ENCODE assay signal across 15 cellular contexts in the genomic region with DNA sequence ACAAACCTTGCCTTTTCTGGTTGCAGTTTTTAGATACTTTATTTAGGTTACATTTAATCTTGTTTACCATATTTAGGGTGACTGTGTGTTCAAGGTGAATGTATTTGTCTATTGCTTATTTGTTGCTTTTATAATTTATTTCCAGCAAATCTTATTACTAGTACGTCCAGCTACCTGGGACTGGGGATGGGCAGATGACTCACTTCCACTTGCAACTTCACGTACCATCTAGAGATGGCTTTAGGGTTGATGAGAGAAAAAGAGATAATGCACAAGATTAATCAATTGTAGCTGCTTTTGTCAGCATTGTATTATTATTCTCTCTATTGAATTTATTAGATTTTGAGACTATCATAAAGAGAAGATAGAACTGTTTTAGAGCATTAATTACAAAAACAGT. TPM values are rescaled to one million over a fixed set of nuclear protein-coding genes. Genes with fewer than 3 reads are reported as not detected.
DNase-seq lines count a peak whose midpoint lies in the region; FAIRE-seq and TF ChIP-seq lines count a peak whose summit lies in the region.
"Had no signal": no experiment of that assay in that cellular context is flagged by ENCODE, and none has a peak within 500 bp of the region (broad histone marks: within the 10 kb centered on the region; RNA-seq: fewer than 3 reads in every experiment).

No MANE protein-coding gene starts in this region.

- H3K36me3 ChIP-seq in breast epithelium (no peaks in the 10 kb centered on the region), endothelial cell of umbilical vein (ENCODE audit: control insufficient read depth in 2 of 2, extremely low read depth in 1 of 2, insufficient read depth in 2 of 2, low read length in 2 of 2) (no peaks in the 10 kb centered on the region), keratinocyte (ENCODE audit: control insufficient read depth in 2 of 2, extremely low read depth in 1 of 2, insufficient read depth in 2 of 2, low read length in 2 of 2) (no peaks in the 10 kb centered on the region)
- H3K36me3 ChIP-seq: BLaER1 had no signal

- peaks cover 94% of the 10 kb centered on the region for H3K79me2 ChIP-seq in endothelial cell of umbilical vein (ENCODE audit: control insufficient read depth, insufficient read depth, low read length)
- peaks cover 40% of the 10 kb centered on the region for H3K79me2 ChIP-seq in keratinocyte (ENCODE audit: control insufficient read depth, insufficient read depth, low read length)

- peaks cover 3% of the 10 kb centered on the region for H4K20me1 ChIP-seq in endothelial cell of umbilical vein (replicated peaks; ENCODE audit: control insufficient read depth, extremely low read depth, insufficient read depth, low read length)
- H4K20me1 ChIP-seq in keratinocyte (ENCODE audit: control insufficient read depth, extremely low read depth, insufficient read depth, low read length): no peaks in the 10 kb centered on the region
- H4K20me1 ChIP-seq: BLaER1 had no signal

- H3K9me3 Mint-ChIP-seq in MCF 10A (ENCODE audit: unreplicated experiment) (no peaks in the 10 kb centered on the region), CD14-positive monocyte (peaks cover 11 to 30% (median 23%) of the 10 kb centered on the region in 7 donors)
- H3K9me3 Mint-ChIP-seq in T-helper 2 cell treated with Interferon-gamma antibody and Interleukin-4, amounts not matched to agents 5 μg/mL and 100 μg/mL, for 36 hours: peaks cover 5% of the 10 kb centered on the region

- H3K27me3 Mint-ChIP-seq in MCF 10A (ENCODE audit: insufficient read depth, unreplicated experiment): no peaks in the 10 kb centered on the region
- peaks cover 8% of the 10 kb centered on the region for H3K27me3 Mint-ChIP-seq in T-helper 2 cell treated with Interferon-gamma antibody and Interleukin-4, amounts not matched to agents 5 μg/mL and 100 μg/mL, for 36 hours (ENCODE audit: low read depth)
- peaks cover 8 to 20% (median 10%) of the 10 kb centered on the region in 3 donors for H3K27me3 Mint-ChIP-seq in CD14-positive monocyte (ENCODE audit: low read depth in 3 of 3)
- H3K27me3 Mint-ChIP-seq: CD4-positive, CD25-positive, alpha-beta regulatory T cell; IgD-negative memory B cell had no signal

- dilution Hi-C loops in endothelial cell of umbilical vein (cut with MboI; ENCODE audit: extremely low pct_ligation_motif_present, low sequenced_read_pairs): no loop called here
- dilution Hi-C loops in keratinocyte (cut with MboI; ENCODE audit: extremely low pct_ligation_motif_present, low sequenced_read_pairs): no loop called here

- TF ChIP-seq POLR2A in breast epithelium (IDR thresholded peaks at IDR 0.05) (no peak), endothelial cell of umbilical vein (IDR thresholded peaks at IDR 0.05; ENCODE audit: low read depth, low read length) (no peak)

- H3K27me3 ChIP-seq in breast epithelium (no peaks in the 10 kb centered on the region), endothelial cell of umbilical vein (ENCODE audit: control insufficient read depth in 2 of 2, insufficient read depth in 2 of 2, low read length in 2 of 2) (no peaks in the 10 kb centered on the region), keratinocyte (ENCODE audit: control insufficient read depth, extremely low read depth, insufficient read depth, low read length) (no peaks in the 10 kb centered on the region)
- H3K27me3 ChIP-seq: BLaER1 had no signal

- H3K9me1 ChIP-seq in endothelial cell of umbilical vein (replicated peaks; ENCODE audit: control insufficient read depth, extremely low read depth, insufficient read depth, low read length): no peaks in the 10 kb centered on the region
- H3K9me1 ChIP-seq in keratinocyte (ENCODE audit: control insufficient read depth, extremely low read depth, insufficient read depth, low read length): no peaks in the 10 kb centered on the region

- FAIRE-seq in endothelial cell of umbilical vein (lab: Jason Lieb, UNC) (no peak), keratinocyte (lab: Jason Lieb, UNC) (no peak)
- FAIRE-seq: GM12878, GM18507, H54 had no signal

- H3K4me2 ChIP-seq in endothelial cell of umbilical vein (ENCODE audit: insufficient read depth, low read length) (peak overlapping the region; percentile 42), keratinocyte (ENCODE audit: control insufficient read depth, extremely low read depth, insufficient read depth, low read depth, low read length) (peak overlapping the region; percentile 69)
- H3K4me2 ChIP-seq: BLaER1 had no signal

- CTCF ChIA-PET in MCF 10A (lab: Yijun Ruan, JAX): interaction anchor here (1.1 to 14.3 kb wide), 4 partner anchors 29 to 1132 kb away, joined by 3 to 116 read pairs (median 4); no protein-coding TSS in a partner anchor
- CTCF ChIA-PET in endothelial cell of umbilical vein (lab: Charles Lee): interaction anchor here (0.7 to 4.0 kb wide), 4 partner anchors 9 to 649 kb away, joined by 3 to 28 read pairs (median 5); no protein-coding TSS in a partner anchor

- intact Hi-C loops in MCF 10A (cut with micrococcal nuclease) (no loop called here), breast epithelium (cut with DNase I; ENCODE audit: low total_unique reads) (no loop called here), endothelial cell of umbilical vein (cut with micrococcal nuclease) (no loop called here), CD14-positive monocyte (cut with micrococcal nuclease) (no loop called here)

- DNase-seq in MCF 10A (ENCODE audit: unreplicated experiment) (peak; percentile 39), breast epithelium (ENCODE audit: low spot score in 2 of 2) (no peak), endothelial cell of umbilical vein (ENCODE audit: low read depth, low spot score) (no peak), keratinocyte (ENCODE audit: low read depth, low spot score) (no peak), LoVo (ENCODE audit: low spot score) (no peak), CD14-positive monocyte (ENCODE audit: low spot score) (no peak)
- DNase-seq in T-helper 2 cell treated with Interferon-gamma antibody and Interleukin-4, amounts not matched to agents 5 μg/mL and 100 μg/mL, for 36 hours (ENCODE audit: low spot score): no peak
- DNase-seq: CD4-positive, CD25-positive, alpha-beta regulatory T cell had no signal

- no TSS peak for BruUV-seq in MCF 10A (replicated peaks; lab: Mats Ljungman, UMichigan)
- no TSS peak for BruUV-seq in endothelial cell of umbilical vein (replicated peaks; lab: Mats Ljungman, UMichigan)

- H3K27ac ChIP-seq in breast epithelium: no peak overlapping the region
- peak overlapping the region; percentile 22 for H3K27ac ChIP-seq in endothelial cell of umbilical vein (ENCODE audit: insufficient read depth, low read depth, low read length)
- H3K27ac ChIP-seq in keratinocyte (ENCODE audit: control insufficient read depth, insufficient read depth, low read length): peak overlapping the region; percentile 67
- H3K27ac ChIP-seq: 22Rv1, BLaER1, GM23248 had no signal

- peaks cover 6% of the 10 kb centered on the region for H3K4me1 Mint-ChIP-seq in MCF 10A (ENCODE audit: insufficient read depth, unreplicated experiment)
- no peaks in the 10 kb centered on the region for H3K4me1 Mint-ChIP-seq in T-helper 2 cell treated with Interferon-gamma antibody and Interleukin-4, amounts not matched to agents 5 μg/mL and 100 μg/mL, for 36 hours (ENCODE audit: low read depth)
- peaks cover 5% of the 10 kb centered on the region for H3K4me1 Mint-ChIP-seq in CD14-positive monocyte
- H3K4me1 Mint-ChIP-seq: IgD-negative memory B cell had no signal

- H3K27ac Mint-ChIP-seq in MCF 10A (ENCODE audit: low read depth, unreplicated experiment): peak overlapping the region; percentile 35
- no peak overlapping the region for H3K27ac Mint-ChIP-seq in T-helper 2 cell treated with Interferon-gamma antibody and Interleukin-4, amounts not matched to agents 5 μg/mL and 100 μg/mL, for 36 hours
- H3K27ac Mint-ChIP-seq in CD14-positive monocyte: no peak overlapping the region
- H3K27ac Mint-ChIP-seq: CD4-positive, CD25-positive, alpha-beta regulatory T cell had no signal

- H3K9ac ChIP-seq in endothelial cell of umbilical vein (replicated peaks; ENCODE audit: extremely low read depth, insufficient read depth, low read length): no peak overlapping the region
- peak overlapping the region; percentile 7 for H3K9ac ChIP-seq in keratinocyte (ENCODE audit: control insufficient read depth, extremely low read depth, insufficient read depth, low read length)
- H3K9ac ChIP-seq: BLaER1, GM23248 had no signal

- H3K9me3 ChIP-seq in breast epithelium (peaks cover 15 to 21% of the 10 kb centered on the region in 2 donors), endothelial cell of umbilical vein (replicated peaks; ENCODE audit: control insufficient read depth, insufficient read depth, low read length) (peaks cover 6% of the 10 kb centered on the region), keratinocyte (ENCODE audit: control insufficient read depth, low read depth, low read length) (peaks cover 5% of the 10 kb centered on the region)

- POLR2A ChIA-PET in MCF 10A (lab: Yijun Ruan, JAX) (interaction anchor here (1.3 to 2.8 kb wide), 4 partner anchors 9 to 1326 kb away, joined by 4 to 12 read pairs (median 7); a partner anchor contains a TSS), endothelial cell of umbilical vein (lab: Charles Lee) (no interaction called here)

- H3K4me1 ChIP-seq in breast epithelium (no peaks in the 10 kb centered on the region), endothelial cell of umbilical vein (ENCODE audit: control insufficient read depth, extremely low read depth, insufficient read depth, low read length) (peaks cover 32% of the 10 kb centered on the region), keratinocyte (ENCODE audit: control insufficient read depth, extremely low read depth, insufficient read depth, low read length) (peaks cover 20% of the 10 kb centered on the region)
- H3K4me1 ChIP-seq: BLaER1 had no signal

- H3K4me3 ChIP-seq in breast epithelium (no peak overlapping the region), endothelial cell of umbilical vein (replicated peaks in 1 of 3; ENCODE audit: insufficient read depth in 1 of 3, low read depth in 1 of 3, low read length in 3 of 3) (no peak overlapping the region), keratinocyte (ENCODE audit: control insufficient read depth in 2 of 3, extremely low read depth in 1 of 3, insufficient read depth in 2 of 3, low read depth in 1 of 3, low read length in 3 of 3) (peak overlapping the region in 2 of 3 experiments; percentile 33 to 38)
- H3K4me3 ChIP-seq: BLaER1, GM12878, GM23248 had no signal

- H3K36me3 Mint-ChIP-seq in MCF 10A (ENCODE audit: insufficient read depth, unreplicated experiment) (peaks cover 4% of the 10 kb centered on the region), CD14-positive monocyte (no peaks in the 10 kb centered on the region)
- H3K36me3 Mint-ChIP-seq in T-helper 2 cell treated with Interferon-gamma antibody and Interleukin-4, amounts not matched to agents 5 μg/mL and 100 μg/mL, for 36 hours (ENCODE audit: low read depth): no peaks in the 10 kb centered on the region
- H3K36me3 Mint-ChIP-seq: CD4-positive, CD25-positive, alpha-beta regulatory T cell; IgD-negative memory B cell had no signal

- no peak for TF ChIP-seq CTCF in MCF 10A (IDR thresholded peaks at IDR 0.05; ENCODE audit: unreplicated experiment)
- no peak for TF ChIP-seq CTCF in breast epithelium (IDR thresholded peaks at IDR 0.05)
- TF ChIP-seq CTCF in endothelial cell of umbilical vein (IDR thresholded peaks at IDR 0.05; ENCODE audit: extremely low read depth in 1 of 2, insufficient read depth in 1 of 2, low read depth in 1 of 2, low read length in 2 of 2): no peak
- no peak for TF ChIP-seq CTCF in keratinocyte (optimal IDR thresholded peaks at IDR 0.05 in 1 of 3, IDR thresholded peaks at IDR 0.05 in 1 of 3, conservative IDR thresholded peaks at IDR 0.05 in 1 of 3; ENCODE audit: extremely low read depth in 1 of 3, insufficient read depth in 2 of 3, low read length in 3 of 3)
- TF ChIP-seq CTCF in CD14-positive monocyte (IDR thresholded peaks at IDR 0.05): no peak

- no peak overlapping the region for H2AFZ ChIP-seq in endothelial cell of umbilical vein (ENCODE audit: low read depth, low read length)
- no peak overlapping the region for H2AFZ ChIP-seq in keratinocyte (ENCODE audit: control insufficient read depth, low read length)
- H2AFZ ChIP-seq: GM23248 had no signal

- H3K4me3 Mint-ChIP-seq in MCF 10A (ENCODE audit: unreplicated experiment) (no peak overlapping the region), CD14-positive monocyte (no peak overlapping the region)
- H3K4me3 Mint-ChIP-seq in T-helper 2 cell treated with Interferon-gamma antibody and Interleukin-4, amounts not matched to agents 5 μg/mL and 100 μg/mL, for 36 hours: no peak overlapping the region
- H3K4me3 Mint-ChIP-seq: CD4-positive, CD25-positive, alpha-beta regulatory T cell; IgD-negative memory B cell had no signal

RNA-seq across cellular contexts. Expression of a gene that starts 5.1 kb away (rescaled TPM):
- 16.0 and 16.3 TPM in 2 replicates for total RNA-seq in MCF 10A (2022)
- 10 to 100 TPM; 12.2 to 48.8 (median 36.1) TPM for total RNA-seq in breast epithelium
- 31.3 and 33.5 TPM in 2 replicates for total RNA-seq in endothelial cell of umbilical vein
- 2.0 and 3.4 TPM in 2 replicates for polyA plus RNA-seq in endothelial cell of umbilical vein
- 6.5 and 6.9 TPM in 2 replicates for polyA plus RNA-seq in endothelial cell of umbilical vein (2011; cell fraction: cytosol; rRNA removed)
- 26.1 and 34.7 TPM in 2 replicates for polyA plus RNA-seq in endothelial cell of umbilical vein (2011; cell fraction: nucleus; rRNA removed)
- polyA plus RNA-seq in endothelial cell of umbilical vein (2012): 19.9 and 25.8 TPM in 2 replicates
- 37.9 and 38.1 TPM in 2 replicates for polyA minus RNA-seq in endothelial cell of umbilical vein
- polyA minus RNA-seq in endothelial cell of umbilical vein (2011; cell fraction: cytosol; rRNA and poly(A)+ RNA removed): 8.4 TPM
- 192 and 233 TPM in 2 replicates for polyA minus RNA-seq in endothelial cell of umbilical vein (2011; cell fraction: nucleus; rRNA and poly(A)+ RNA removed)
- 6.1 to 10.9 TPM (median 6.1 TPM) in 3 replicates for polyA plus RNA-seq in keratinocyte
- 38.9 TPM for polyA plus RNA-seq in keratinocyte (2011; ENCODE audit: low read depth)
- 4.0 and 9.5 TPM in 2 replicates for polyA plus RNA-seq in keratinocyte (2011; cell fraction: cytosol; rRNA removed)
- 8.4 and 9.9 TPM in 2 replicates for polyA plus RNA-seq in keratinocyte (2011; cell fraction: nucleus; rRNA removed)
- polyA plus RNA-seq in keratinocyte (2012; ENCODE audit: low replicate concordance): 4.7 and 5.9 TPM in 2 replicates
- polyA minus RNA-seq in keratinocyte: 0.69 to 19.1 TPM (median 3.8 TPM) in 3 replicates
- 5.4 TPM for polyA minus RNA-seq in keratinocyte (2011; cell fraction: cytosol; rRNA and poly(A)+ RNA removed)
- polyA minus RNA-seq in keratinocyte (2011; cell fraction: nucleus; rRNA and poly(A)+ RNA removed): 19.7 and 49.8 TPM in 2 replicates
- not detected for polyA plus RNA-seq in CD14-positive monocyte
- total RNA-seq: CD4-positive, CD25-positive, alpha-beta regulatory T cell; GM12878 had no signal
- polyA plus RNA-seq: CD4-positive, CD25-positive, alpha-beta regulatory T cell; IgD-negative memory B cell had no signal

RNA-seq across cellular contexts. Expression of a gene that starts 30.4 kb away (rescaled TPM):
- total RNA-seq in MCF 10A (2022) (1.1 and 1.4 TPM in 2 replicates), breast epithelium (1 to 10 TPM in 2 of 3 donors, under 1 TPM in 1; 0.66 to 2.3 (median 1.6) TPM), endothelial cell of umbilical vein (0.92 and 1.4 TPM in 2 replicates)
- polyA plus RNA-seq in endothelial cell of umbilical vein (0.98 and 4.0 TPM in 2 replicates), keratinocyte (0.28 to 0.66 TPM (median 0.40 TPM) in 3 replicates), CD14-positive monocyte (not detected)
- polyA plus RNA-seq in endothelial cell of umbilical vein (2011; cell fraction: cytosol; rRNA removed): 0.99 and 2.7 TPM in 2 replicates
- 1.0 and 1.2 TPM in 2 replicates for polyA plus RNA-seq in endothelial cell of umbilical vein (2011; cell fraction: nucleus; rRNA removed)
- polyA plus RNA-seq in endothelial cell of umbilical vein (2012): 1.4 and 2.1 TPM in 2 replicates
- polyA minus RNA-seq in endothelial cell of umbilical vein (3.4 and 3.5 TPM in 2 replicates), keratinocyte (0.07 to 1.4 TPM (median 0.99 TPM) in 3 replicates)
- 0.72 TPM for polyA minus RNA-seq in endothelial cell of umbilical vein (2011; cell fraction: cytosol; rRNA and poly(A)+ RNA removed)
- polyA minus RNA-seq in endothelial cell of umbilical vein (2011; cell fraction: nucleus; rRNA and poly(A)+ RNA removed): 7.4 and 7.6 TPM in 2 replicates
- polyA plus RNA-seq in keratinocyte (2011; ENCODE audit: low read depth): 0.31 TPM
- 0.25 and 0.57 TPM in 2 replicates for polyA plus RNA-seq in keratinocyte (2011; cell fraction: cytosol; rRNA removed)
- 0.22 and 0.48 TPM in 2 replicates for polyA plus RNA-seq in keratinocyte (2011; cell fraction: nucleus; rRNA removed)
- 0.28 and 0.39 TPM in 2 replicates for polyA plus RNA-seq in keratinocyte (2012; ENCODE audit: low replicate concordance)
- polyA minus RNA-seq in keratinocyte (2011; cell fraction: cytosol; rRNA and poly(A)+ RNA removed): not detected
- polyA minus RNA-seq in keratinocyte (2011; cell fraction: nucleus; rRNA and poly(A)+ RNA removed): 0.21 and 2.2 TPM in 2 replicates
- total RNA-seq: CD4-positive, CD25-positive, alpha-beta regulatory T cell; GM23248 had no signal
- polyA plus RNA-seq: CD4-positive, CD25-positive, alpha-beta regulatory T cell; IgD-negative memory B cell had no signal

Comparison
In these comparisons a context has a peak if more than half of its experiments do, and no peak if none do; other contexts are left out.
1. H3K27ac ChIP-seq: peak in endothelial cell of umbilical vein (single experiment) and keratinocyte (single experiment); none in breast epithelium (0 of 2).
2. H3K4me3 ChIP-seq: peak in keratinocyte (2 of 3); none in breast epithelium (0 of 3) and endothelial cell of umbilical vein (0 of 3).